Comparison of ENCODE assay signal across 1 cellular context in genomic region chr2:38512211-38512610, GRCh38.
TF ChIP-seq lines count a peak whose summit lies in the region.

No MANE protein-coding gene starts in this region.

TF ChIP-seq in GM23338, 12 proteins besides CTCF, POLR2A, EP300 and RAD21 (continued from another document):
- TF ChIP-seq REST (IDR thresholded peaks at IDR 0.05; ENCODE audit: unreplicated experiment), result no peak
- no peak for TF ChIP-seq POLR2AphosphoS5 (IDR thresholded peaks at IDR 0.05; ENCODE audit: low read depth)
- TF ChIP-seq STAT1 (IDR thresholded peaks at IDR 0.05; ENCODE audit: unreplicated experiment), result no peak
- no peak for TF ChIP-seq JUNB (IDR thresholded peaks at IDR 0.05; ENCODE audit: unreplicated experiment)
- TF ChIP-seq ZNF331 (CRISPR knock-in tag; IDR thresholded peaks at IDR 0.05; ENCODE audit: low read depth), result no peak
- TF ChIP-seq CREB1 (CRISPR knock-in tag; IDR thresholded peaks at IDR 0.05; ENCODE audit: low read depth), result no peak
- TF ChIP-seq ZNF114 (CRISPR knock-in tag; IDR thresholded peaks at IDR 0.05), result no peak
